ENCODE assay signal across 29 cellular contexts in the genomic region with DNA sequence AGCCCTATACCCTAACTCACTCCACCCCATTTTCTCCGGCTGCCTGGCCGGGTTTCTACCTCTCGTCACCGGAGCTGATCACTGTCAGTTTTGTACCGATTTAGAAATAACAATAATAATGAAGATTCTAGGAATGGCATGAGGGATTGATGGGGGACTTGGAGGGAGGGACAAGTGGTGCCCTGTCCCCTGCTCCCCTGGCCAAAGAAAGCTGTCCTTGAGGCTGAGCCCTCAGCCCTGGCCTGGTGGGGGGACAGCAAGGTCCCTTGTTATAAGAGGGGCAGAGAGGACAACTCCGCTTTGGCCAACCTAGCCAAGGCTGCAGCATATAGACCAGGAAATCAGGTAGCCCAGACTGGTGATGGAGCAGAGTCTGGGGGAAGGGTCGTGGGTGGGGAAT. TPM values are rescaled to one million over a fixed set of nuclear protein-coding genes. Genes with fewer than 3 reads are reported as not detected.
"Had no signal": no experiment of that assay in that cellular context is flagged by ENCODE, and none has a peak within 500 bp of the region (broad histone marks: within the 10 kb centered on the region; RNA-seq: fewer than 3 reads in every experiment).

No MANE protein-coding gene starts in this region.

- H3K27ac Mint-ChIP-seq: effector memory CD8-positive, alpha-beta T cell; immature natural killer cell; memory B cell; mesothelial cell of epicardium; naive B cell; nephron; neural progenitor cell; stimulated activated effector memory CD8-positive, alpha-beta T cell treated with anti-CD3 and anti-CD28 coated beads, Interleukin-12 subunit alpha, Interleukin-12 subunit beta, amount 100 ng/mL, for 72 hours; stimulated activated naive CD8-positive, alpha-beta T cell treated with anti-CD3 and anti-CD28 coated beads, Interleukin-15, Interleukin-2, amounts not matched to agents 100 ng/mL and 50 ng/mL, for 24 hours had no signal

- H3K4me3 Mint-ChIP-seq: mesothelial cell of epicardium; nephron; neural progenitor cell; stimulated activated naive CD8-positive, alpha-beta T cell treated with anti-CD3 and anti-CD28 coated beads, Interleukin-15, Interleukin-2, amounts not matched to agents 100 ng/mL and 50 ng/mL, for 24 hours had no signal

- H3K27ac ChIP-seq: coronary artery, esophagus squamous epithelium, neural progenitor cell, ovary, transverse colon, upper lobe of right lung, uterus had no signal

- H3K4me2 ChIP-seq: neural progenitor cell had no signal

- H3K9me3 ChIP-seq: esophagus squamous epithelium, mucosa of descending colon, ovary, transverse colon, upper lobe of right lung, uterus had no signal

- H3K4me1 ChIP-seq: neural progenitor cell had no signal

- H3K36me3 Mint-ChIP-seq: immature natural killer cell; memory B cell; mesothelial cell of epicardium; naive B cell; neural progenitor cell; stimulated activated effector memory CD8-positive, alpha-beta T cell treated with anti-CD3 and anti-CD28 coated beads, Interleukin-12 subunit alpha, Interleukin-12 subunit beta, amount 100 ng/mL, for 72 hours had no signal

- H3K27me3 ChIP-seq: ovary had no signal

- H3K36me3 ChIP-seq: esophagus squamous epithelium, neural progenitor cell, ovary, transverse colon, upper lobe of right lung, uterus had no signal

- ATAC-seq: effector memory CD8-positive, alpha-beta T cell; left lobe of liver; mucosa of descending colon; sciatic nerve; stimulated activated effector memory CD8-positive, alpha-beta T cell treated with anti-CD3 and anti-CD28 coated beads, Interleukin-12 subunit alpha, Interleukin-12 subunit beta, amount 100 ng/mL, for 72 hours; upper lobe of right lung had no signal

- DNase-seq: dermis blood vessel endothelial cell; effector memory CD8-positive, alpha-beta T cell; erythroblast; esophagus squamous epithelium; hypothalamus; immature natural killer cell; islet precursor cell; mucosa of descending colon; naive B cell; nucleus accumbens; posterior cingulate gyrus; stimulated activated CD4-positive, alpha-beta T cell treated with anti-CD3 and anti-CD28 coated beads, Interleukin-2, amount 100 ng/mL, for 24 hours; stimulated activated CD4-positive, alpha-beta T cell treated with anti-CD3 and anti-CD28 coated beads, Interleukin-4, amount 100 ng/mL, for 24 hours; transverse colon; uterus had no signal

- H3K9ac ChIP-seq: neural progenitor cell had no signal

- H2AFZ ChIP-seq: neural progenitor cell had no signal

- H3K9me3 Mint-ChIP-seq: effector memory CD8-positive, alpha-beta T cell; immature natural killer cell; memory B cell; mesothelial cell of epicardium; nephron; neural progenitor cell; stimulated activated effector memory CD8-positive, alpha-beta T cell treated with anti-CD3 and anti-CD28 coated beads, Interleukin-12 subunit alpha, Interleukin-12 subunit beta, amount 100 ng/mL, for 72 hours; stimulated activated naive CD8-positive, alpha-beta T cell treated with anti-CD3 and anti-CD28 coated beads, Interleukin-15, Interleukin-2, amounts not matched to agents 100 ng/mL and 50 ng/mL, for 24 hours had no signal

- H3K4me3 ChIP-seq: coronary artery, esophagus squamous epithelium, lung, mucosa of descending colon, neural progenitor cell, ovary, transverse colon, upper lobe of right lung, uterus had no signal

RNA-seq across cellular contexts. Expression of gene GAS2L2, which starts 10.5 kb away (rescaled TPM):
- total RNA-seq: esophagus squamous epithelium, left lobe of liver, liver, mucosa of descending colon, skeletal muscle tissue, transverse colon, upper lobe of right lung had no signal
- polyA plus RNA-seq: immature natural killer cell, liver had no signal

RNA-seq across cellular contexts. Expression of gene RASL10B, which starts 11.1 kb away (rescaled TPM):
- polyA plus RNA-seq: immature natural killer cell had no signal

RNA-seq across cellular contexts. Expression of gene C17orf50, which starts 18.2 kb away (rescaled TPM):
- total RNA-seq: dermis blood vessel endothelial cell, esophagus squamous epithelium, left lobe of liver, liver, mesothelial cell of epicardium, mucosa of descending colon, ovary, sciatic nerve, skeletal muscle tissue, transverse colon, upper lobe of right lung, uterus had no signal
- polyA plus RNA-seq: liver, ovary had no signal

RNA-seq across cellular contexts. Expression of gene MMP28, which starts 52.9 kb away (rescaled TPM):
- polyA plus RNA-seq: immature natural killer cell had no signal
